8 cellular contexts compared by ENCODE assay signal in genomic region chr6:106324726-106325335, GRCh38. TPM values are rescaled to one million over a fixed set of nuclear protein-coding genes. Genes with fewer than 3 reads are reported as not detected.
DNase-seq lines count a peak whose midpoint lies in the region; ATAC-seq lines count a peak whose summit lies in the region.

No MANE protein-coding gene starts in this region.

- no peaks in the 10 kb centered on the region for H3K27me3 Mint-ChIP-seq in activated T-cell treated with anti-CD3 and anti-CD28 coated beads, Interleukin-2, amount 50 U/mL, for 24 hours
- H3K27me3 Mint-ChIP-seq in activated CD4-positive, alpha-beta memory T cell treated with anti-CD3 and anti-CD28 coated beads, Interleukin-2, amount 10 ng/mL, durations not matched to agents 7 days and 5 days, result peaks cover 15% of the 10 kb centered on the region
- H3K27me3 Mint-ChIP-seq in stimulated activated naive B cell treated with anti-CD40 and anti-IgM and Interleukin-4, amounts not matched to agents 10 μg/mL and 1 μg/mL and 100 μg/mL, for 72 hours, result peaks cover 9 to 11% of the 10 kb centered on the region in 2 donors

- no peaks in the 10 kb centered on the region for H3K27me3 ChIP-seq in iPS-15b (ENCODE audit: control insufficient read depth, insufficient read depth, low read length)

- peak overlapping the region; percentile 94 for H3K4me3 ChIP-seq in iPS-15b (ENCODE audit: low read depth, low read length)

- H3K9me3 ChIP-seq in iPS-15b (ENCODE audit: control insufficient read depth, insufficient read depth, low read length), result no peaks in the 10 kb centered on the region

- peak overlapping the region; percentile 88 for H3K9ac ChIP-seq in iPS-15b (ENCODE audit: low read depth, low read length)

- no peaks in the 10 kb centered on the region for H3K36me3 ChIP-seq in iPS-15b (ENCODE audit: control insufficient read depth, insufficient read depth, low read length)

- H3K4me1 ChIP-seq in iPS-15b (ENCODE audit: control insufficient read depth, insufficient read depth, low read length), result peaks cover 4% of the 10 kb centered on the region

- peaks cover 50% of the 10 kb centered on the region for H3K4me1 Mint-ChIP-seq in activated T-cell treated with anti-CD3 and anti-CD28 coated beads, Interleukin-2, amount 50 U/mL, for 24 hours (ENCODE audit: low read depth)
- H3K4me1 Mint-ChIP-seq in activated CD4-positive, alpha-beta memory T cell treated with anti-CD3 and anti-CD28 coated beads, Interleukin-2, amount 10 ng/mL, durations not matched to agents 7 days and 5 days, result peaks cover 38% of the 10 kb centered on the region
- H3K4me1 Mint-ChIP-seq in stimulated activated naive B cell treated with anti-CD40 and anti-IgM and Interleukin-4, amounts not matched to agents 10 μg/mL and 1 μg/mL and 100 μg/mL, for 72 hours, result peaks cover 26 to 44% of the 10 kb centered on the region in 2 donors

- H3K27ac Mint-ChIP-seq in activated T-cell treated with anti-CD3 and anti-CD28 coated beads, Interleukin-2, amount 50 U/mL, for 24 hours, result peak overlapping the region; percentile 99
- H3K27ac Mint-ChIP-seq in activated CD4-positive, alpha-beta memory T cell treated with anti-CD3 and anti-CD28 coated beads, Interleukin-2, amount 10 ng/mL, durations not matched to agents 7 days and 5 days, result peak overlapping the region; percentile 97
- H3K27ac Mint-ChIP-seq in stimulated activated naive B cell treated with anti-CD40 and anti-IgM and Interleukin-4, amounts not matched to agents 10 μg/mL and 1 μg/mL and 100 μg/mL, for 72 hours, result peak overlapping the region; percentile 99

- POLR2A ChIA-PET in activated CD4-positive, alpha-beta memory T cell treated with anti-CD3 and anti-CD28 coated beads, Interleukin-2, amount 10 ng/mL, durations not matched to agents 7 days and 5 days (lab: Charles Lee), result interaction anchor here (0.6 to 1.8 kb wide), 17 partner anchors 9 to 922 kb away, joined by 3 to 14 read pairs (median 5); partner anchors contain the start of genes PRDM1 and PREP

- H3K4me3 Mint-ChIP-seq in activated T-cell treated with anti-CD3 and anti-CD28 coated beads, Interleukin-2, amount 50 U/mL, for 24 hours, result peak overlapping the region; percentile 99
- peak overlapping the region; percentile 98 for H3K4me3 Mint-ChIP-seq in activated CD4-positive, alpha-beta memory T cell treated with anti-CD3 and anti-CD28 coated beads, Interleukin-2, amount 10 ng/mL, durations not matched to agents 7 days and 5 days
- peak overlapping the region; percentile 93 to 99 for H3K4me3 Mint-ChIP-seq in stimulated activated naive B cell treated with anti-CD40 and anti-IgM and Interleukin-4, amounts not matched to agents 10 μg/mL and 1 μg/mL and 100 μg/mL, for 72 hours

- no peaks in the 10 kb centered on the region for H3K9me3 Mint-ChIP-seq in activated T-cell treated with anti-CD3 and anti-CD28 coated beads, Interleukin-2, amount 50 U/mL, for 24 hours
- H3K9me3 Mint-ChIP-seq in activated CD4-positive, alpha-beta memory T cell treated with anti-CD3 and anti-CD28 coated beads, Interleukin-2, amount 10 ng/mL, durations not matched to agents 7 days and 5 days, result no peaks in the 10 kb centered on the region
- no peaks in the 10 kb centered on the region for H3K9me3 Mint-ChIP-seq in stimulated activated naive B cell treated with anti-CD40 and anti-IgM and Interleukin-4, amounts not matched to agents 10 μg/mL and 1 μg/mL and 100 μg/mL, for 72 hours

- DNase-seq in activated T-cell treated with anti-CD3 and anti-CD28 coated beads, Interleukin-2, amount 50 U/mL, for 24 hours, result no peak
- no peak for DNase-seq in activated T-cell treated with anti-CD3 and anti-CD28 coated beads, Interleukin-2, amount 50 U/mL, for 1 hour
- DNase-seq in activated CD4-positive, alpha-beta memory T cell treated with anti-CD3 and anti-CD28 coated beads, Interleukin-2, amount 10 ng/mL, durations not matched to agents 7 days and 5 days, result no peak
- no peak for DNase-seq in stimulated activated naive B cell treated with anti-CD40 and anti-IgM and Interleukin-4, amounts not matched to agents 10 μg/mL and 1 μg/mL and 100 μg/mL, for 72 hours
- DNase-seq in GDM1 (lab: John Stamatoyannopoulos, UW), result no peak
- no peak for DNase-seq in stimulated activated naive CD4-positive, alpha-beta T cell treated with Interleukin-2 at 50 U/mL for 16 hours (lab: John Stamatoyannopoulos, UW)
- DNase-seq in NCI-H2107 (lab: John Stamatoyannopoulos, UW), result no peak

- H3K36me3 Mint-ChIP-seq in activated T-cell treated with anti-CD3 and anti-CD28 coated beads, Interleukin-2, amount 50 U/mL, for 24 hours (ENCODE audit: low read depth), result peaks cover 27% of the 10 kb centered on the region
- peaks cover 21% of the 10 kb centered on the region for H3K36me3 Mint-ChIP-seq in activated CD4-positive, alpha-beta memory T cell treated with anti-CD3 and anti-CD28 coated beads, Interleukin-2, amount 10 ng/mL, durations not matched to agents 7 days and 5 days (ENCODE audit: low read depth)
- H3K36me3 Mint-ChIP-seq in stimulated activated naive B cell treated with anti-CD40 and anti-IgM and Interleukin-4, amounts not matched to agents 10 μg/mL and 1 μg/mL and 100 μg/mL, for 72 hours, result peaks cover 3 to 9% of the 10 kb centered on the region in 2 donors

- CTCF ChIA-PET in activated CD4-positive, alpha-beta memory T cell treated with anti-CD3 and anti-CD28 coated beads, Interleukin-2, amount 10 ng/mL, durations not matched to agents 7 days and 5 days (lab: Charles Lee), result interaction anchor here (0.6 to 2.7 kb wide), 3 partner anchors 10 to 208 kb away, joined by 3 to 22 read pairs (median 3); no protein-coding TSS in a partner anchor

- no peak for ATAC-seq in stimulated activated naive B cell treated with anti-CD40 and anti-IgM and Interleukin-4, amounts not matched to agents 10 μg/mL and 1 μg/mL and 100 μg/mL, for 72 hours (replicated peaks)

RNA-seq across cellular contexts. Expression of gene ATG5, which starts 0.7 kb away (rescaled TPM):
- 10 to 100 TPM; 35.4 to 35.6 TPM for total RNA-seq in activated CD4-positive, alpha-beta memory T cell treated with anti-CD3 and anti-CD28 coated beads, Interleukin-2, amount 10 ng/mL, durations not matched to agents 7 days and 5 days

RNA-seq across cellular contexts. Expression of gene CRYBG1, which starts 35.7 kb away (rescaled TPM):
- 10 to 100 TPM; 59.2 TPM for total RNA-seq in activated CD4-positive, alpha-beta memory T cell treated with anti-CD3 and anti-CD28 coated beads, Interleukin-2, amount 10 ng/mL, durations not matched to agents 7 days and 5 days
